In the genomic region with DNA sequence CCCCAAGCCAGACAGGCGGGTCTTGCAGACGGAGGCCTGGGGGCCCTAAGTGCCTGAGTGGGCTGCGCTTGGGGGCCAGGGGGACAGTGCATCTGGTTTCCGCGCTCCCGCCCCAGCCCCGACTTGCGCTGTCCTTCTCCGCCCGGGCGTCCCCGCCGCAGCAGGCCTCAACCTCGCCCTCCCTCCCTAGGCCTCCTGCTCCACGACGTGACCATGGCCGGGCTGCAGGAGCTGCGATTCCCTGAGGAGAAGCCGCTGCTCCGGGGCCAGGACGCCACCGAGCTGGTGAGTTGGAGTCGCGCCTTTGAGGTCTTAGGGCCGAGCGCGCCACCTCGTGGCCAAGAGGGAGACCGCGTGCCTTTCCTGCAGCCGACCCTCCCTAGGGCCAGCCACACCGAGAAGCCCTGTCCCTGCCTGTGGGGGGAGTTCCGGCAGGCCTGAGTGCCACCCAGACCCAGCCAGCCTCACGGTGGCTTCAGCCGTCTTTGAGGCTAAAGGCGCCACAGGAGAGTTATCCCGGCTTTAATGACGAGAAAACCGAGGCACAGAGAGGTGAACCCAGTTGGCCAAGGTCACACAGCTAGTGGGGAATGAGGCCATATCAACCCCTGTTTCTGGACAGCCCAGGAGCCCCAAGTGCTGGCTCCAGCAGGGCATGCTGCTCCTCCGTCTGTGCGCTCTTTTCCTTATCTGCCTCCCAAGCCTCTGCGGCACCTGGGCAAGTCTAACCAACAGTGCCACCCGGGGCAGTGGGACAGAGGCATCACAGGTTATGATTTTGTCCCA, we compare ENCODE assay signal across 8 cellular contexts. TPM values are rescaled to one million over a fixed set of nuclear protein-coding genes. Genes with fewer than 3 reads are reported as not detected.
A peak's percentile ranks its signal among the peaks of the same experiment; 100 is the strongest.
DNase-seq lines count a peak whose midpoint lies in the region; ATAC-seq and TF ChIP-seq lines count a peak whose summit lies in the region.

No MANE protein-coding gene starts in this region.

- no peak overlapping the region for H3K27ac ChIP-seq in PC-9

- peaks cover 2% of the 10 kb centered on the region for H3K27me3 Mint-ChIP-seq in activated T-helper 1 cell treated with anti-CD3 and anti-CD28 coated beads, Interleukin-12 subunit alpha, Interleukin-12 subunit beta, Interleukin-2, Interleukin-4 antibody, amounts not matched to agents 30 ng/mL and 10 ng/mL and 1 ng/mL, durations not matched to agents 14 hours and 24 hours and 36 hours (ENCODE audit: insufficient read depth)

- DNase-seq in AG09309 (ENCODE audit: low read depth) = no peak
- peak in 64 of 76 experiments; percentile 6 to 79 (median 58) for DNase-seq in HUDEP-2 (lab: John Stamatoyannopoulos, UW; ENCODE audit: unreplicated experiment in 76 of 76)
- DNase-seq in PC-9 = peak; percentile 58 to 77
- DNase-seq in activated T-helper 1 cell treated with anti-CD3 and anti-CD28 coated beads, Interleukin-12 subunit alpha, Interleukin-12 subunit beta, Interleukin-2, Interleukin-4 antibody, amounts not matched to agents 30 ng/mL and 10 ng/mL and 1 ng/mL, durations not matched to agents 14 hours and 24 hours and 36 hours (ENCODE audit: low spot score) = peak; percentile 45
- DNase-seq in fibroblast of pulmonary artery (ENCODE audit: low read depth) = peak; percentile 80
- DNase-seq in non-pigmented ciliary epithelial cell (ENCODE audit: low read depth) = peak; percentile 34
- peak; percentile 21 for DNase-seq in stromal cell of bone marrow (ENCODE audit: low read depth)

- H3K4me3 ChIP-seq in AG09309 (ENCODE audit: control insufficient read depth, low read depth, low read length) = no peak overlapping the region
- H3K4me3 ChIP-seq in PC-9 = no peak overlapping the region
- no peak overlapping the region for H3K4me3 ChIP-seq in fibroblast of pulmonary artery (replicated peaks; ENCODE audit: low read depth, low read length)

- H3K9me2 ChIP-seq in PC-9 (ENCODE audit: insufficient read depth) = no peaks in the 10 kb centered on the region

- intact Hi-C loops in PC-9 (cut with micrococcal nuclease; ENCODE audit: unreplicated experiment) = loop anchor here (1.0 to 2.0 kb wide), 3 partner anchors 143 to 189 kb away; no protein-coding TSS in a partner anchor
- intact Hi-C loops in activated T-helper 1 cell treated with anti-CD3 and anti-CD28 coated beads, Interleukin-12 subunit alpha, Interleukin-12 subunit beta, Interleukin-2, Interleukin-4 antibody, amounts not matched to agents 30 ng/mL and 10 ng/mL and 1 ng/mL, durations not matched to agents 14 hours and 24 hours and 36 hours (cut with micrococcal nuclease) = loop anchor here (1.0 kb wide), 1 partner anchor 151 kb away; no protein-coding TSS in a partner anchor

- CTCF ChIA-PET in PC-9 (lab: Charles Lee) = interaction anchor here (0.9 to 2.2 kb wide), 5 partner anchors 52 to 463 kb away, joined by 4 to 23 read pairs (median 5); no protein-coding TSS in a partner anchor

- H2AFZ ChIP-seq in PC-9 = no peak overlapping the region

- peak overlapping the region; percentile 61 for H3K4me2 ChIP-seq in PC-9

- TF ChIP-seq CTCF in AG09309 (IDR thresholded peaks at IDR 0.05; ENCODE audit: control insufficient read depth, insufficient read depth, low read depth, low read length, missing control alignments) (peak; percentile 91), PC-9 (conservative IDR thresholded peaks at IDR 0.05) (peak; percentile 92), fibroblast of pulmonary artery (IDR thresholded peaks at IDR 0.05; ENCODE audit: low read length, missing control alignments) (peak; percentile 72)

- no peaks in the 10 kb centered on the region for H3F3A ChIP-seq in PC-9 (ENCODE audit: insufficient read depth, low read depth)

- POLR2A ChIA-PET in PC-9 (lab: Charles Lee; ENCODE audit: unreplicated experiment) = no interaction called here

- H3K9me3 ChIP-seq in PC-9 (ENCODE audit: insufficient read depth, low read depth) = no peaks in the 10 kb centered on the region

- no peaks in the 10 kb centered on the region for H3K36me3 ChIP-seq in PC-9 (ENCODE audit: low read depth)

- H3K4me3 Mint-ChIP-seq in activated T-helper 1 cell treated with anti-CD3 and anti-CD28 coated beads, Interleukin-12 subunit alpha, Interleukin-12 subunit beta, Interleukin-2, Interleukin-4 antibody, amounts not matched to agents 30 ng/mL and 10 ng/mL and 1 ng/mL, durations not matched to agents 14 hours and 24 hours and 36 hours = no peak overlapping the region

- no TSS peak for BruUV-seq in PC-9 (replicated peaks; lab: Mats Ljungman, UMichigan)

- no peaks in the 10 kb centered on the region for H4K20me1 ChIP-seq in PC-9 (ENCODE audit: insufficient read depth)

- no peaks in the 10 kb centered on the region for H3K27me3 ChIP-seq in PC-9 (ENCODE audit: insufficient read depth, low read depth)

- H3K27ac Mint-ChIP-seq in activated T-helper 1 cell treated with anti-CD3 and anti-CD28 coated beads, Interleukin-12 subunit alpha, Interleukin-12 subunit beta, Interleukin-2, Interleukin-4 antibody, amounts not matched to agents 30 ng/mL and 10 ng/mL and 1 ng/mL, durations not matched to agents 14 hours and 24 hours and 36 hours = no peak overlapping the region

- H3K4me1 Mint-ChIP-seq in activated T-helper 1 cell treated with anti-CD3 and anti-CD28 coated beads, Interleukin-12 subunit alpha, Interleukin-12 subunit beta, Interleukin-2, Interleukin-4 antibody, amounts not matched to agents 30 ng/mL and 10 ng/mL and 1 ng/mL, durations not matched to agents 14 hours and 24 hours and 36 hours (ENCODE audit: low read depth) = no peaks in the 10 kb centered on the region

- no peaks in the 10 kb centered on the region for H3K4me1 ChIP-seq in PC-9 (replicated peaks; ENCODE audit: insufficient read depth)

- no peaks in the 10 kb centered on the region for H3K9me3 Mint-ChIP-seq in activated T-helper 1 cell treated with anti-CD3 and anti-CD28 coated beads, Interleukin-12 subunit alpha, Interleukin-12 subunit beta, Interleukin-2, Interleukin-4 antibody, amounts not matched to agents 30 ng/mL and 10 ng/mL and 1 ng/mL, durations not matched to agents 14 hours and 24 hours and 36 hours

- no peaks in the 10 kb centered on the region for H3K79me2 ChIP-seq in PC-9 (ENCODE audit: low read depth)

- peak; percentile 80 for ATAC-seq in GM18867 (IDR thresholded peaks at IDR 0.05; ENCODE audit: unreplicated experiment)

- H3K36me3 Mint-ChIP-seq in activated T-helper 1 cell treated with anti-CD3 and anti-CD28 coated beads, Interleukin-12 subunit alpha, Interleukin-12 subunit beta, Interleukin-2, Interleukin-4 antibody, amounts not matched to agents 30 ng/mL and 10 ng/mL and 1 ng/mL, durations not matched to agents 14 hours and 24 hours and 36 hours (ENCODE audit: low read depth) = no peaks in the 10 kb centered on the region

RNA-seq across cellular contexts. Expression of a gene that starts 12.2 kb away (rescaled TPM):
- 4.8 and 6.0 TPM in 2 replicates for total RNA-seq in PC-9 (2021)
- total RNA-seq in activated T-helper 1 cell treated with anti-CD3 and anti-CD28 coated beads, Interleukin-12 subunit alpha, Interleukin-12 subunit beta, Interleukin-2, Interleukin-4 antibody, amounts not matched to agents 30 ng/mL and 10 ng/mL and 1 ng/mL, durations not matched to agents 14 hours and 24 hours and 36 hours = 1.5 and 1.7 TPM in 2 replicates

RNA-seq across cellular contexts. Expression of a gene that starts 27.6 kb away (rescaled TPM):
- total RNA-seq in PC-9 (2021) = 19.2 and 21.4 TPM in 2 replicates
- total RNA-seq in activated T-helper 1 cell treated with anti-CD3 and anti-CD28 coated beads, Interleukin-12 subunit alpha, Interleukin-12 subunit beta, Interleukin-2, Interleukin-4 antibody, amounts not matched to agents 30 ng/mL and 10 ng/mL and 1 ng/mL, durations not matched to agents 14 hours and 24 hours and 36 hours = 32.1 and 34.9 TPM in 2 replicates
